Comparison of ENCODE assay signal across 11 cellular contexts in the genomic region with DNA sequence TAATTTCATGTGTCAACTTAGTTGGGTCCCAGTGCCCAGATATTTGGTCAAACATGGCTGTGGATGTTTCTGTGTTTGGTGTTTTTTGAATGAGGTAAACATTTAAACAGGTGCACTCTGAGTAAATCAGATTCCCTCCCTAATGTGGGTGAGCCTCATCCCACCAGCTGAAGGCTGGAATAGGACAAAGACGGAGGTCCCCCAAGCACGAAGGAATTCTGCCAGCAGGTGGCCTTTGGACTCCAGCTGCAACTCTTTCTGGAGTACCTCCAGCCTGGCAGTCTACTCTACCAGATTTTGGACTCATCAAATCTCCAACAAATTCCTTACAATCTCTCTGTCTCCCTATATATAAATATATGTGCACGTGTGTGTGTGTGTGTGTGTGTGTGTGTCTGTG.
"Had no signal": no experiment of that assay in that cellular context is flagged by ENCODE, and none has a peak within 500 bp of the region (broad histone marks: within the 10 kb centered on the region; RNA-seq: fewer than 3 reads in every experiment).

No MANE protein-coding gene starts in this region.

- H3K27me3 ChIP-seq: dorsolateral prefrontal cortex, neural progenitor cell, ovary, spleen, suprapubic skin had no signal

- H3K36me3 ChIP-seq: neural progenitor cell, ovary, spleen, suprapubic skin had no signal

- H3K9ac ChIP-seq: neural progenitor cell had no signal

- H3K9me3 ChIP-seq: ovary, spleen, suprapubic skin had no signal

- H3K4me3 ChIP-seq: dorsolateral prefrontal cortex, lung, neural progenitor cell, ovary, spleen, suprapubic skin had no signal

- H3K27ac ChIP-seq: dorsolateral prefrontal cortex, neural progenitor cell, ovary, spleen, suprapubic skin had no signal

- H3K4me2 ChIP-seq: neural progenitor cell had no signal

- H3K4me1 ChIP-seq: neural progenitor cell, suprapubic skin had no signal

- DNase-seq: activated CD4-positive, alpha-beta T cell treated with anti-CD3 and anti-CD28 coated beads for 4 hours; activated naive CD4-positive, alpha-beta T cell; dorsolateral prefrontal cortex; left cardiac atrium; ovary; spleen; T-cell; trophoblast cell had no signal
